ENCODE assay signal across 8 cellular contexts in genomic region chr4:37825943-37826281, GRCh38. TPM values are rescaled to one million over a fixed set of nuclear protein-coding genes. Genes with fewer than 3 reads are reported as not detected.
A peak's percentile ranks its signal among the peaks of the same experiment; 100 is the strongest.
DNase-seq lines count a peak whose midpoint lies in the region; ATAC-seq and TF ChIP-seq lines count a peak whose summit lies in the region.

No MANE protein-coding gene starts in this region.

- intact Hi-C loops in Right ventricle myocardium inferior (cut with DNase I): loop anchor here (2.0 to 5.0 kb wide), 2 partner anchors 59 to 151 kb away; no protein-coding TSS in a partner anchor
- intact Hi-C loops in cardiac septum (cut with DNase I): loop anchor here (2.0 to 5.0 kb wide), 4 partner anchors 61 to 211 kb away; partner anchors contain the start of gene RELL1

- no peaks in the 10 kb centered on the region for H3K36me3 ChIP-seq in endocrine pancreas (ENCODE audit: control insufficient read depth, insufficient read depth, low read length)

- H3K9me3 ChIP-seq in endocrine pancreas (ENCODE audit: control insufficient read depth, low read length): no peaks in the 10 kb centered on the region

- H3K27me3 ChIP-seq in endocrine pancreas (ENCODE audit: control insufficient read depth, insufficient read depth, low read length): no peaks in the 10 kb centered on the region

- H3K27ac Mint-ChIP-seq in naive B cell: peak overlapping the region; percentile 91 to 99 (median 96)

- H3K4me1 Mint-ChIP-seq in naive B cell: peaks cover 25 to 33% (median 29%) of the 10 kb centered on the region in 3 donors

- H3K36me3 Mint-ChIP-seq in naive B cell: peaks cover 8 to 10% of the 10 kb centered on the region in 2 donors

- H3K27me3 Mint-ChIP-seq in naive B cell: no peaks in the 10 kb centered on the region

- peak overlapping the region; percentile 47 for H3K9ac ChIP-seq in endocrine pancreas (ENCODE audit: control insufficient read depth, insufficient read depth, low read length)

- H3K9me3 Mint-ChIP-seq in naive B cell: no peaks in the 10 kb centered on the region

- H3K4me1 ChIP-seq in endocrine pancreas (ENCODE audit: control insufficient read depth, insufficient read depth, low read length): peaks cover 10% of the 10 kb centered on the region

- H3K4me3 Mint-ChIP-seq in naive B cell: peak overlapping the region; percentile 91 to 100 (median 98)

- ATAC-seq in Right ventricle myocardium inferior (peak; percentile 24), HG03103 (IDR thresholded peaks at IDR 0.05; ENCODE audit: low read depth, unreplicated experiment) (peak; percentile 5), SK-N-SH treated with all-trans-retinoic acid at 6 μM for 48 hours (peak; percentile 54), naive B cell (ENCODE audit: low read depth in 2 of 2) (peak; percentile 37 to 45)

- H3K4me3 ChIP-seq in endocrine pancreas (ENCODE audit: control insufficient read depth, insufficient read depth, low read length): peak overlapping the region; percentile 83

- DNase-seq in Right ventricle myocardium inferior (ENCODE audit: missing footprints) (no peak), cardiac septum (ENCODE audit: low spot score) (no peak), naive B cell (no peak), COLO829 (ENCODE audit: low spot score) (no peak)
- DNase-seq in NK-92 treated with Interleukin-12 subunit alpha and Interleukin-12 subunit beta, amount 100 ng/mL, for 24 hours (lab: John Stamatoyannopoulos, UW): no peak

TF ChIP-seq in SK-N-SH treated with all-trans-retinoic acid at 6 μM for 48 hours, 23 proteins besides CTCF, POLR2A, EP300 and RAD21:
- no peak for TF ChIP-seq TOX (CRISPR knock-in tag; IDR thresholded peaks at IDR 0.05; ENCODE audit: borderline replicate concordance)
- no peak for TF ChIP-seq TCF4 (CRISPR knock-in tag; IDR thresholded peaks at IDR 0.05; ENCODE audit: borderline replicate concordance)
- TF ChIP-seq ISL1 (CRISPR knock-in tag; IDR thresholded peaks at IDR 0.05): no peak
- TF ChIP-seq ZNF70 (CRISPR knock-in tag; IDR thresholded peaks at IDR 0.05): no peak
- no peak for TF ChIP-seq BACH2 (CRISPR knock-in tag; IDR thresholded peaks at IDR 0.05; ENCODE audit: borderline replicate concordance)
- no peak for TF ChIP-seq RARB (CRISPR knock-in tag; IDR thresholded peaks at IDR 0.05)
- no peak for TF ChIP-seq CREB5 (CRISPR knock-in tag; IDR thresholded peaks at IDR 0.05; ENCODE audit: low read depth)
- TF ChIP-seq ZFP3 (CRISPR knock-in tag; IDR thresholded peaks at IDR 0.05): no peak
- TF ChIP-seq SNAI2 (CRISPR knock-in tag; IDR thresholded peaks at IDR 0.05): no peak
- no peak for TF ChIP-seq TSHZ2 (CRISPR knock-in tag; IDR thresholded peaks at IDR 0.05)
- TF ChIP-seq ZNF565 (CRISPR knock-in tag; conservative IDR thresholded peaks at IDR 0.05; ENCODE audit: low read depth): no peak
- TF ChIP-seq ZC3H10 (CRISPR knock-in tag; IDR thresholded peaks at IDR 0.05): no peak
- no peak for TF ChIP-seq CSDC2 (CRISPR knock-in tag; IDR thresholded peaks at IDR 0.05)
- no peak for TF ChIP-seq ZFP30 (CRISPR knock-in tag; IDR thresholded peaks at IDR 0.05)
- no peak for TF ChIP-seq CSRNP3 (CRISPR knock-in tag; IDR thresholded peaks at IDR 0.05)
- TF ChIP-seq GLIS3 (CRISPR knock-in tag; IDR thresholded peaks at IDR 0.05): no peak
- no peak for TF ChIP-seq POU6F1 (CRISPR knock-in tag; IDR thresholded peaks at IDR 0.05; ENCODE audit: borderline replicate concordance, low read depth)
- TF ChIP-seq ZNF8 (CRISPR knock-in tag; IDR thresholded peaks at IDR 0.05): no peak
TF ChIP-seq in SK-N-SH treated with all-trans-retinoic acid at 6 μM for 48 hours: peak in this region for 0.

RNA-seq across cellular contexts. Expression of gene PGM2, which starts 0.6 kb away (rescaled TPM):
- 13.1 TPM for total RNA-seq in Right ventricle myocardium inferior
- total RNA-seq in cardiac septum: 9.5 TPM
- polyA plus RNA-seq in naive B cell (ENCODE audit: low read depth in 6 of 6): 10 to 100 TPM; 10.5 to 19.8 (median 17.4) TPM
